ENCODE assay signal across 8 cellular contexts in the genomic region with DNA sequence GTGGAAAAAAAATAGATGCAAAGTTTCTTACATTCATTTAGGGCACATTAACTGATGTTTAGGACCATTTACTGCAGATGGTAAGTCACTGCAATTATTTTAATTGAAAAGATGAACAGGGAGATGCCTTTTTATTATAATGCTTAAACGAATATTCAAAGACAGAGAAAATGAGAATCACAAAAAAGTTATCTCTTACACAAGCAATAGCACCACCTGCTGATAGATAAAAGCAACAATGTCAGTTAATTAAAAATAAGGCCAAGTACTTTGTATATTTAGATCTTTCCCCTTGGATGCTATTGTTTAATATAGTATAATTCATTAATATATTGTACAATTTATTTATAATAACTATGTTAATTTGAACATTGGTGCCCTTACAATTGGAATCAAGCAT. TPM values are rescaled to one million over a fixed set of nuclear protein-coding genes. Genes with fewer than 3 reads are reported as not detected.
DNase-seq lines count a peak whose midpoint lies in the region; ATAC-seq, FAIRE-seq and TF ChIP-seq lines count a peak whose summit lies in the region.

No MANE protein-coding gene starts in this region.

- H3K9me2 ChIP-seq in hepatocyte (replicated peaks; ENCODE audit: insufficient read depth), result no peaks in the 10 kb centered on the region

- no peak overlapping the region for H3K4me2 ChIP-seq in hepatocyte

- CTCF ChIA-PET in HEK293T (lab: Yijun Ruan, JAX), result no interaction called here

- H3K27me3 ChIP-seq in hepatocyte, result no peaks in the 10 kb centered on the region

- no peak for ATAC-seq in GM18868 (IDR thresholded peaks at IDR 0.05; ENCODE audit: unreplicated experiment)
- no peak for ATAC-seq in HG03159 (IDR thresholded peaks at IDR 0.05; ENCODE audit: unreplicated experiment)

- no peak overlapping the region for H2AFZ ChIP-seq in hepatocyte

- no peaks in the 10 kb centered on the region for H3K4me1 ChIP-seq in hepatocyte (ENCODE audit: insufficient read depth)

- H3K4me3 ChIP-seq in hepatocyte, result no peak overlapping the region

- TF ChIP-seq CTCF in C4-2B (conservative IDR thresholded peaks at IDR 0.05) (peak; percentile 79), hepatocyte (IDR thresholded peaks at IDR 0.05; ENCODE audit: poor library complexity) (peak; percentile 64)

- WGBS in hepatocyte (ENCODE audit: low lambda C conversion rate, missing lambda C conversion rate), result 71% methylated on average over 1 of the region's 1 CpG

- H3K27ac ChIP-seq in C4-2B (no peak overlapping the region), hepatocyte (no peak overlapping the region)

- no peaks in the 10 kb centered on the region for H3K79me2 ChIP-seq in hepatocyte

- H3K9me3 ChIP-seq in hepatocyte (ENCODE audit: low read depth), result peaks cover 4% of the 10 kb centered on the region

- POLR2A ChIA-PET in HEK293T (lab: Yijun Ruan, JAX), result no interaction called here

- no peak for FAIRE-seq in HTR-8/SVneo (lab: Jason Lieb, UNC)

- DNase-seq in HTR-8/SVneo (ENCODE audit: insufficient read length, low spot score), result peak; percentile 7
- peak; percentile 25 for DNase-seq in SK-N-DZ (ENCODE audit: low spot score)
- DNase-seq in hepatocyte (ENCODE audit: low spot score), result peak; percentile 14
- DNase-seq in HEK293T (ENCODE audit: extremely low spot score), result no peak
- DNase-seq in stimulated activated CD4-positive, alpha-beta T cell treated with anti-CD3 and anti-CD28 coated beads, Interleukin-2, amount 100 ng/mL, for 48 hours, result no peak

- no peaks in the 10 kb centered on the region for H3K36me3 ChIP-seq in hepatocyte (replicated peaks; ENCODE audit: insufficient read depth, low read depth)

- no peaks in the 10 kb centered on the region for H4K20me1 ChIP-seq in hepatocyte (ENCODE audit: insufficient read depth, poor library complexity, severe bottlenecking)

TF ChIP-seq in HEK293T, 16 proteins besides CTCF, POLR2A, EP300 and RAD21:
- no peak for TF ChIP-seq ZNF384 (IDR thresholded peaks at IDR 0.05)
- no peak for TF ChIP-seq FOXK2 (IDR thresholded peaks at IDR 0.05)
- TF ChIP-seq SUZ12 (IDR thresholded peaks at IDR 0.05), result no peak
- no peak for TF ChIP-seq FOXM1 (IDR thresholded peaks at IDR 0.05; ENCODE audit: borderline replicate concordance)
- no peak for TF ChIP-seq HDGF (IDR thresholded peaks at IDR 0.05; ENCODE audit: borderline replicate concordance)
- no peak for TF ChIP-seq ELF4 (IDR thresholded peaks at IDR 0.05)
- no peak for TF ChIP-seq FOXA1 (IDR thresholded peaks at IDR 0.05)
- no peak for TF ChIP-seq L3MBTL2 (conservative IDR thresholded peaks at IDR 0.05)

RNA-seq across cellular contexts. Expression of a gene that starts 55.9 kb away (rescaled TPM):
- polyA plus RNA-seq in SK-N-DZ (2014; cell fraction: cytosol; rRNA removed), result 81.4 and 88.5 TPM in 2 replicates
- polyA plus RNA-seq in SK-N-DZ (2014; cell fraction: nucleus; rRNA removed), result 127 and 130 TPM in 2 replicates
- 43.3 and 48.2 TPM in 2 replicates for total RNA-seq in hepatocyte
- 13.5 and 19.2 TPM in 2 replicates for polyA plus RNA-seq in hepatocyte

RNA-seq across cellular contexts. Expression of a gene that starts 56.3 kb away (rescaled TPM):
- polyA plus RNA-seq in SK-N-DZ (2014; cell fraction: cytosol; rRNA removed), result 141 and 166 TPM in 2 replicates
- polyA plus RNA-seq in SK-N-DZ (2014; cell fraction: nucleus; rRNA removed), result 588 and 755 TPM in 2 replicates
- 47.3 and 49.6 TPM in 2 replicates for total RNA-seq in hepatocyte
- polyA plus RNA-seq in hepatocyte, result 55.4 and 59.7 TPM in 2 replicates

Comparison
In these comparisons a context has a peak if more than half of its experiments do, and no peak if none do; other contexts are left out.
1. DNase-seq: peak in HTR-8/SVneo (single experiment), SK-N-DZ (single experiment) and hepatocyte (single experiment); none in HEK293T (single experiment) and stimulated activated CD4-positive, alpha-beta T cell treated with anti-CD3 and anti-CD28 coated beads, Interleukin-2, amount 100 ng/mL, for 48 hours (0 of 2).